18 cellular contexts compared by ENCODE assay signal in the genomic region with DNA sequence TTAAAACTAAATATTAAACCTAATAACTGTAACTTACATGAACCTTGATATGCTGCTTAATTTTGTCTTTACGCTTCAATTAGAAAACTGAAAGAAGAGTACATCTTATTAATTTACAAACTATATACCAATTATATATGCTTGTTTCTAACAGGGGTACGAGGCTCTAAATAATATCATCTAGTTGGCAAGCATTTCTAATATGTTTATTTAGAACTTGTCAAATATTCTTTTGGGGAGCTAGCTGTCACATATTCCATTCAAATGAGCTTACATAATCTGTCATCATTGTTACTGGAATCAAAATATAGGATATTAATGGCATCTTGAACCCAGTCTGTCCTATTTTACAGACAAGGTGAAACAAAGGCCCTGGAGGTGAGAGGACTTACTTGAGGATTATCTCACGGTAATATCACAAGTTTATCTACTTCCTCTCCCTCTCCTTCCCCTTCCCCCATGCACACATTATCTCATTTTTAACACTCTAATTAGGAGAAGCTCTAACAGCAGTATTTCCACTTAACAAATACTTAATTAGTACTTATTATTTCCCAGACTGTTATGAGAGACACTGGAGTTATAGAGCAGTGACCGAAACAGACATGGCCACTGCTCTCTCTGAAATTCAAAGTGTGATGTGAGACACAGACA. TPM values are rescaled to one million over a fixed set of nuclear protein-coding genes. Genes with fewer than 3 reads are reported as not detected.
DNase-seq lines count a peak whose midpoint lies in the region; ATAC-seq and TF ChIP-seq lines count a peak whose summit lies in the region.
"Had no signal": no experiment of that assay in that cellular context is flagged by ENCODE, and none has a peak within 500 bp of the region (broad histone marks: within the 10 kb centered on the region; RNA-seq: fewer than 3 reads in every experiment).

No MANE protein-coding gene starts in this region.

- H3K27ac ChIP-seq in DOHH2 (ENCODE audit: low read depth, low read length): no peak overlapping the region
- peak overlapping the region; percentile 97 for H3K27ac ChIP-seq in MM.1S (ENCODE audit: low read length)
- H3K27ac ChIP-seq in coronary artery: no peak overlapping the region
- H3K27ac ChIP-seq in spleen: peak overlapping the region in 2 of 8 donors; percentile 14 to 32
- no peak overlapping the region for H3K27ac ChIP-seq in ovary
- H3K27ac ChIP-seq: suprapubic skin had no signal

- no peak for TF ChIP-seq POLR2A in spleen (IDR thresholded peaks at IDR 0.05)
- TF ChIP-seq POLR2A in ovary (IDR thresholded peaks at IDR 0.05): no peak

- H4K20me1 ChIP-seq in DOHH2 (ENCODE audit: control insufficient read depth, insufficient read depth, low read depth, low read length) (peaks cover 17% of the 10 kb centered on the region), MM.1S (ENCODE audit: insufficient read depth, low read length) (no peaks in the 10 kb centered on the region)

- DNase-seq in MM.1S (peak; percentile 50), coronary artery (ENCODE audit: low spot score) (no peak), spleen (no peak), ovary (no peak), NAMALWA (ENCODE audit: low spot score) (no peak)
- DNase-seq: activated CD4-positive, CD25-positive, alpha-beta regulatory T cell treated with anti-CD3 and anti-CD28 coated beads, Interleukin-2, amount 50 U/mL, for 72 hours; CD4-positive, CD25-positive, alpha-beta regulatory T cell; cerebellar nuclear complex; EL; H7; NCI-H1436 treated with DMSO at 0.1 percent for 48 hours; NCI-H510A; T-helper 1 cell had no signal

- no peak for TF ChIP-seq CTCF in DOHH2 (IDR thresholded peaks at IDR 0.05; ENCODE audit: low read depth, low read length, poor library complexity, severe bottlenecking)
- no peak for TF ChIP-seq CTCF in MM.1S (IDR thresholded peaks at IDR 0.05; ENCODE audit: low read length)
- no peak for TF ChIP-seq CTCF in coronary artery (IDR thresholded peaks at IDR 0.05)
- no peak for TF ChIP-seq CTCF in nephron (IDR thresholded peaks at IDR 0.05; ENCODE audit: unreplicated experiment in 3 of 3)
- TF ChIP-seq CTCF in spleen (IDR thresholded peaks at IDR 0.05 in 8 of 11, conservative IDR thresholded peaks at IDR 0.05 in 3 of 11): no peak
- no peak for TF ChIP-seq CTCF in ovary (IDR thresholded peaks at IDR 0.05)

- H3K79me2 ChIP-seq in DOHH2 (ENCODE audit: control insufficient read depth, low read length) (peaks cover 80% of the 10 kb centered on the region), MM.1S (ENCODE audit: low read length) (peaks cover 96% of the 10 kb centered on the region)

- peak overlapping the region; percentile 90 for H3K4me2 ChIP-seq in DOHH2 (ENCODE audit: low read length)
- H3K4me2 ChIP-seq in MM.1S (ENCODE audit: low read depth, low read length): peak overlapping the region; percentile 90

- H3K4me1 ChIP-seq in DOHH2 (ENCODE audit: control insufficient read depth, low read length) (peaks cover 63% of the 10 kb centered on the region), MM.1S (ENCODE audit: low read length) (no peaks in the 10 kb centered on the region), spleen (peaks cover 48 to 92% (median 80%) of the 10 kb centered on the region in 6 donors), ovary (ENCODE audit: insufficient read depth) (peaks cover 5% of the 10 kb centered on the region)

- H3K9me3 Mint-ChIP-seq in nephron: no peaks in the 10 kb centered on the region

- H3K36me3 ChIP-seq in DOHH2 (ENCODE audit: control insufficient read depth, low read length) (peaks cover 58% of the 10 kb centered on the region), MM.1S (replicated peaks; ENCODE audit: insufficient read depth, low read length) (peaks cover 26% of the 10 kb centered on the region; the same call in 1 of the 2 replicates), spleen (peaks cover 0 to 7% (median 0%) of the 10 kb centered on the region in 6 donors), ovary (no peaks in the 10 kb centered on the region)

- peaks cover 4% of the 10 kb centered on the region for H3K36me3 Mint-ChIP-seq in nephron (ENCODE audit: low read depth)

- H3K27me3 Mint-ChIP-seq in nephron (ENCODE audit: low read depth): peaks cover 3% of the 10 kb centered on the region

- peaks cover 43% of the 10 kb centered on the region for H3K4me1 Mint-ChIP-seq in nephron

- H2AFZ ChIP-seq in MM.1S (ENCODE audit: low read length): no peak overlapping the region

- no peaks in the 10 kb centered on the region for H3K9me3 ChIP-seq in DOHH2 (ENCODE audit: control insufficient read depth, insufficient read depth, low read length)
- H3K9me3 ChIP-seq in MM.1S (replicated peaks; ENCODE audit: insufficient read depth, low read length): no peaks in the 10 kb centered on the region
- H3K9me3 ChIP-seq in spleen: no peaks in the 10 kb centered on the region
- H3K9me3 ChIP-seq in ovary: no peaks in the 10 kb centered on the region
- H3K9me3 ChIP-seq: mucosa of descending colon, suprapubic skin had no signal

- H3F3A ChIP-seq in DOHH2 (ENCODE audit: control insufficient read depth, insufficient read depth): peaks cover 13% of the 10 kb centered on the region
- H3F3A ChIP-seq in MM.1S (ENCODE audit: insufficient read depth, low read length): peaks cover 73% of the 10 kb centered on the region

- 62 to 67% (median 66%) methylated on average over 4 of the region's 4 CpGs for WGBS in spleen, 5 donors
- WGBS in ovary, 3 donors: 76 to 84% (median 83%) methylated on average over 4 of the region's 4 CpGs

- ATAC-seq in GM21367 (IDR thresholded peaks at IDR 0.05; ENCODE audit: unreplicated experiment): no peak
- ATAC-seq: mucosa of descending colon had no signal

- H3K4me3 Mint-ChIP-seq in nephron: peak overlapping the region; percentile 41 to 55 (median 54)

- H3K4me3 ChIP-seq in DOHH2 (ENCODE audit: low read length) (peak overlapping the region; percentile 97), MM.1S (ENCODE audit: low read length) (peak overlapping the region; percentile 88), coronary artery (peak overlapping the region; percentile 96), spleen (peak overlapping the region in 2 of 8 donors; percentile 11 to 80), ovary (no peak overlapping the region)
- H3K4me3 ChIP-seq: mucosa of descending colon, suprapubic skin had no signal

- peak overlapping the region in 1 of 3 experiments; percentile 10 for H3K27ac Mint-ChIP-seq in nephron

- H3K9me2 ChIP-seq in DOHH2 (replicated peaks; ENCODE audit: control insufficient read depth, low read length) (no peaks in the 10 kb centered on the region), MM.1S (replicated peaks; ENCODE audit: insufficient read depth, low read length) (no peaks in the 10 kb centered on the region)

- intact Hi-C loops in spleen (cut with DNase I; ENCODE audit: low total_unique reads) (no loop called here), ovary (cut with DNase I) (no loop called here)

- peak overlapping the region; percentile 99 for H3K9ac ChIP-seq in MM.1S (ENCODE audit: low read length)

- H3K27me3 ChIP-seq in DOHH2 (ENCODE audit: control insufficient read depth, low read length) (peaks cover 10% of the 10 kb centered on the region), MM.1S (replicated peaks; ENCODE audit: insufficient read depth, low read length) (no peaks in the 10 kb centered on the region), spleen (replicated peaks in 1 of 7) (no peaks in the 10 kb centered on the region), ovary (no peaks in the 10 kb centered on the region)
- H3K27me3 ChIP-seq: suprapubic skin had no signal

- TF ChIP-seq EP300 in ovary (IDR thresholded peaks at IDR 0.05): no peak

RNA-seq across cellular contexts. Expression of a gene that starts 3.5 kb away (rescaled TPM):
- total RNA-seq in spleen (10 to 100 TPM; 50.9 to 78.4 (median 76.2) TPM), ovary (10 to 100 TPM; 30.4 to 48.8 (median 43.7) TPM)
- polyA plus RNA-seq in spleen (10 to 100 TPM; 12.2 to 21.0 (median 13.3) TPM), ovary (10 to 100 TPM; 13.7 to 20.6 TPM)

RNA-seq across cellular contexts. Expression of a gene that starts 23.3 kb away (rescaled TPM):
- total RNA-seq in spleen: 10 to 100 TPM; 11.5 to 46.0 (median 24.4) TPM
- polyA plus RNA-seq in spleen: 1 to 10 TPM; 4.2 to 9.4 (median 4.4) TPM
- total RNA-seq in ovary: 1 to 10 TPM in 4 of 7 donors, under 1 TPM in 3; 0.35 to 3.3 (median 1.1) TPM
- 10 to 100 TPM in 1 of 2 donors, 1 to 10 TPM in 1; 1.5 to 17.7 TPM for polyA plus RNA-seq in ovary
- total RNA-seq: CD4-positive, CD25-positive, alpha-beta regulatory T cell had no signal
